In genomic region chr10:4683137-4683536, GRCh38 we compare ENCODE assay signal across 31 cellular contexts.
"Had no signal": no experiment of that assay in that cellular context is flagged by ENCODE, and none has a peak within 500 bp of the region (broad histone marks: within the 10 kb centered on the region; RNA-seq: fewer than 3 reads in every experiment).

No MANE protein-coding gene starts in this region.

- DNase-seq: activated CD4-positive, alpha-beta T cell treated with anti-CD3 and anti-CD28 coated beads for 48 hours; activated CD4-positive, alpha-beta T cell treated with anti-CD3 and anti-CD28 coated beads, Interleukin-2, amount 50 U/mL, for 48 hours; activated CD8-positive, alpha-beta memory T cell treated with anti-CD3 and anti-CD28 coated beads for 24 hours; activated effector memory CD4-positive, alpha-beta T cell treated with Interleukin-2 at 50 U/mL for 16 hours; activated naive CD4-positive, alpha-beta T cell treated with Interleukin-2 at 50 U/mL for 16 hours; anterior cingulate cortex; body of pancreas; cerebellar nuclear complex; dorsolateral prefrontal cortex; effector memory CD4-positive, alpha-beta T cell; erythroblast; head of caudate nucleus; hippocampal formation; kidney; left colon; mucosa of descending colon; posterior cingulate gyrus; right cardiac atrium; spleen; stimulated activated naive CD4-positive, alpha-beta T cell treated with Interleukin-2 at 50 U/mL for 16 hours; T-helper 9 cell; uterus; WERI-Rb-1 had no signal

- H3K36me3 Mint-ChIP-seq: activated naive CD8-positive, alpha-beta T cell; type B pancreatic cell had no signal

- H3K27ac Mint-ChIP-seq: activated naive CD8-positive, alpha-beta T cell; nephron; T-helper 1 cell treated with Interleukin-12 subunit alpha and Interleukin-12 subunit beta and Interleukin-4 antibody, amounts not matched to agents 30 μg/mL and 1 μg/mL, for 36 hours; type B pancreatic cell had no signal

- H3K9me3 ChIP-seq: body of pancreas, mucosa of descending colon, spleen, thoracic aorta, uterus had no signal

- H3K4me3 ChIP-seq: body of pancreas, cardiac muscle cell, coronary artery, dorsolateral prefrontal cortex, mucosa of descending colon, spleen, thoracic aorta, uterus had no signal

- H3K27me3 ChIP-seq: body of pancreas, cardiac muscle cell, spleen, uterus had no signal

- ATAC-seq: activated CD4-positive, CD25-positive, alpha-beta regulatory T cell treated with anti-CD3 and anti-CD28 coated beads, Interleukin-2, amount 50 U/mL, for 24 hours; body of pancreas; left colon; mucosa of descending colon; right cardiac atrium had no signal

- H3K9me3 Mint-ChIP-seq: nephron; T-helper 1 cell treated with Interleukin-12 subunit alpha and Interleukin-12 subunit beta and Interleukin-4 antibody, amounts not matched to agents 30 μg/mL and 1 μg/mL, for 36 hours; type B pancreatic cell had no signal

- FAIRE-seq: kidney had no signal

- H3K4me3 Mint-ChIP-seq: activated naive CD8-positive, alpha-beta T cell; nephron; T-helper 1 cell treated with Interleukin-12 subunit alpha and Interleukin-12 subunit beta and Interleukin-4 antibody, amounts not matched to agents 30 μg/mL and 1 μg/mL, for 36 hours; type B pancreatic cell had no signal

- H3K27ac ChIP-seq: body of pancreas, cardiac muscle cell, coronary artery, dorsolateral prefrontal cortex, spleen, thoracic aorta, uterus, WERI-Rb-1 had no signal

- H3K4me1 ChIP-seq: spleen had no signal

- H3K36me3 ChIP-seq: cardiac muscle cell, spleen, thoracic aorta, uterus, WERI-Rb-1 had no signal
